24 cellular contexts compared by ENCODE assay signal in genomic region chr1:6530504-6531160, GRCh38. TPM values are rescaled to one million over a fixed set of nuclear protein-coding genes. Genes with fewer than 3 reads are reported as not detected.
A peak's percentile ranks its signal among the peaks of the same experiment; 100 is the strongest.
DNase-seq lines count a peak whose midpoint lies in the region; ATAC-seq, FAIRE-seq and TF ChIP-seq lines count a peak whose summit lies in the region.
"Had no signal": no experiment of that assay in that cellular context is flagged by ENCODE, and none has a peak within 500 bp of the region (broad histone marks: within the 10 kb centered on the region; RNA-seq: fewer than 3 reads in every experiment).

No MANE protein-coding gene starts in this region.

- BruUV-seq in GM12878 (replicated peaks; lab: Mats Ljungman, UMichigan), result no TSS peak

- no peak overlapping the region for H3K4me2 ChIP-seq in GM12878 (ENCODE audit: control insufficient read depth, insufficient read depth)
- H3K4me2 ChIP-seq: A549 had no signal

- H3K79me2 ChIP-seq in GM12878 (ENCODE audit: control insufficient read depth, insufficient read depth, low read length), result no peaks in the 10 kb centered on the region

- H3K36me3 ChIP-seq in GM12878 (ENCODE audit: control insufficient read depth in 2 of 2, insufficient read depth in 2 of 2, low read length in 1 of 2) (peaks cover 29 to 36% of the 10 kb centered on the region in 2 experiments), kidney (ENCODE audit: control insufficient read depth in 1 of 2, insufficient read depth in 2 of 2, low read length in 2 of 2) (peaks cover 34 to 54% of the 10 kb centered on the region in 2 donors), ovary (no peaks in the 10 kb centered on the region)

- H4K20me1 ChIP-seq in GM12878 (ENCODE audit: control insufficient read depth, insufficient read depth), result no peaks in the 10 kb centered on the region

- H2AFZ ChIP-seq in GM12878 (ENCODE audit: control insufficient read depth, low read depth, low read length), result no peak overlapping the region

- intact Hi-C loops in GM12878 (cut with micrococcal nuclease; ENCODE audit: unreplicated experiment), result no loop called here
- intact Hi-C loops in kidney (cut with DNase I), result no loop called here
- intact Hi-C loops in posterior vena cava (cut with DNase I), result no loop called here
- intact Hi-C loops in ovary (cut with DNase I), result no loop called here

- TF ChIP-seq CTCF in GM12878 (IDR thresholded peaks at IDR 0.05 in 2 of 3, conservative IDR thresholded peaks at IDR 0.05 in 1 of 3; ENCODE audit: control insufficient read depth in 2 of 3, extremely low read depth in 1 of 3, insufficient read depth in 1 of 3, low read depth in 3 of 3, low read length in 3 of 3), result no peak
- no peak for TF ChIP-seq CTCF in kidney (IDR thresholded peaks at IDR 0.05; ENCODE audit: borderline replicate concordance, extremely low read depth, insufficient read depth)
- no peak for TF ChIP-seq CTCF in ovary (IDR thresholded peaks at IDR 0.05)

- WGBS in GM12878 (ENCODE audit: insufficient coverage, insufficient replicate concordance, low lambda C conversion rate, missing lambda C conversion rate), result 96% methylated on average over 13 of the region's 13 CpGs
- 93 to 95% (median 93%) methylated on average over 13 of the region's 13 CpGs for WGBS in ovary, 3 donors

- H3K27ac ChIP-seq in GM12878 (ENCODE audit: control insufficient read depth, insufficient read depth) (no peak overlapping the region), kidney (ENCODE audit: low read depth in 2 of 2, low read length in 2 of 2) (no peak overlapping the region), ovary (no peak overlapping the region)
- H3K27ac ChIP-seq: A549 had no signal

- no peak for TF ChIP-seq RAD21 in GM12878 (IDR thresholded peaks at IDR 0.05; ENCODE audit: insufficient read depth, low read depth, low read length)

- SMC1A ChIA-PET in GM12878 (lab: Charles Lee; ENCODE audit: uncharacterized antibody, unreplicated experiment), result interaction anchor here (1.0 kb wide), 1 partner anchor 115 kb away, joined by 3 read pairs; no protein-coding TSS in a partner anchor

- no peaks in the 10 kb centered on the region for H3K27me3 ChIP-seq in GM12878 (replicated peaks in 1 of 2; ENCODE audit: control insufficient read depth in 2 of 2, insufficient read depth in 2 of 2, low read length in 1 of 2)
- H3K27me3 ChIP-seq in ovary, result no peaks in the 10 kb centered on the region

- FAIRE-seq in GM12878 (lab: Jason Lieb, UNC), result no peak
- no peak for FAIRE-seq in kidney (lab: Jason Lieb, UNC)
- FAIRE-seq: A549, GM12892, H54 had no signal

- 0 out of 2 replicates have a peak, but pooled peaks have one; percentile 22 for TF ChIP-seq POLR2A in GM12878 (IDR thresholded peaks at IDR 0.05; ENCODE audit: low read depth, low read length)
- no peak for TF ChIP-seq POLR2A in ovary (IDR thresholded peaks at IDR 0.05)

- no peak for TF ChIP-seq EP300 in GM12878 (IDR thresholded peaks at IDR 0.05; ENCODE audit: borderline replicate concordance in 1 of 2, control insufficient read depth in 1 of 2, low read depth in 2 of 2, low read length in 2 of 2)
- no peak for TF ChIP-seq EP300 in ovary (IDR thresholded peaks at IDR 0.05)

- DNase-seq in AG20443 (ENCODE audit: low spot score) (peak; percentile 3), GM12878 (ENCODE audit: low read depth, low spot score) (no peak), kidney (peak; percentile 26), posterior vena cava (ENCODE audit: low spot score) (peak; percentile 64), NCI-H187 (lab: John Stamatoyannopoulos, UW) (no peak), ovary (no peak), ureter (ENCODE audit: low spot score) (no peak)
- DNase-seq: 8988T; ACHN; C1 segment of cervical spinal cord; Calu3; CD4-positive, alpha-beta memory T cell; COR-L47; DMS53; DMS79 treated with DMSO at 0.1 percent for 48 hours; GF-D8; GOT3; HFFc6 had no signal

- H3K4me1 ChIP-seq in GM12878 (ENCODE audit: control insufficient read depth, insufficient read depth, low read length) (no peaks in the 10 kb centered on the region), kidney (ENCODE audit: control insufficient read depth in 1 of 2, insufficient read depth in 1 of 2, low read depth in 1 of 2, low read length in 2 of 2) (no peaks in the 10 kb centered on the region), ovary (ENCODE audit: insufficient read depth) (peaks cover 2% of the 10 kb centered on the region)
- H3K4me1 ChIP-seq: A549, HAP-1 had no signal

- POLR2A ChIA-PET in GM12878 (lab: Charles Lee), result no interaction called here

- ATAC-seq in GM12878, result no peak
- ATAC-seq: A549 had no signal

- H3K4me3 ChIP-seq in GM12878, result no peak overlapping the region
- H3K4me3 ChIP-seq in kidney (ENCODE audit: low read length in 2 of 2), result no peak overlapping the region
- no peak overlapping the region for H3K4me3 ChIP-seq in ovary
- H3K4me3 ChIP-seq: A549, HAP-1 had no signal

- in situ Hi-C loops in GM12878 (cut with MboI), result no loop called here

- CTCF ChIA-PET in GM12878 (lab: Yijun Ruan, JAX), result no interaction called here

- H3K9ac ChIP-seq in GM12878 (ENCODE audit: control insufficient read depth, insufficient read depth, low read length), result no peak overlapping the region
- no peak overlapping the region for H3K9ac ChIP-seq in kidney (ENCODE audit: low read length in 2 of 2)

- RAD21 ChIA-PET in GM12878 (lab: Charles Lee; ENCODE audit: unreplicated experiment), result no interaction called here

- H3K9me3 ChIP-seq in GM12878 (replicated peaks; ENCODE audit: control insufficient read depth, insufficient read depth, low read length), result no peaks in the 10 kb centered on the region
- H3K9me3 ChIP-seq in kidney (ENCODE audit: control insufficient read depth in 1 of 2, low read length in 2 of 2), result no peaks in the 10 kb centered on the region
- H3K9me3 ChIP-seq in ovary, result no peaks in the 10 kb centered on the region
- H3K9me3 ChIP-seq: A549, HAP-1 had no signal

RNA-seq across cellular contexts. Expression of gene NOL9, which starts 23.7 kb away (rescaled TPM):
- total RNA-seq in GM12878 (2013; cell fraction: nucleolus; rRNA removed), result 125 and 145 TPM in 2 replicates
- total RNA-seq in GM12878 (2014; rRNA removed), result 23.0 and 24.9 TPM in 2 replicates
- 23.5 and 23.6 TPM in 2 replicates for total RNA-seq in GM12878 (2014; rRNA removed; fragmentation: Illumina TruSeq; extraction: Trizol)
- 28.7 and 35.9 TPM in 2 replicates for total RNA-seq in GM12878 (2021)
- polyA plus RNA-seq in GM12878 (2011; ENCODE audit: low read depth), result 5.3 TPM
- 29.7 and 30.9 TPM in 2 replicates for polyA plus RNA-seq in GM12878 (2011; rRNA removed)
- 14.0 and 16.3 TPM in 2 replicates for polyA plus RNA-seq in GM12878 (2011; cell fraction: cytosol; rRNA removed)
- polyA plus RNA-seq in GM12878 (2011; cell fraction: nucleus; rRNA removed), result 24.0 and 27.3 TPM in 2 replicates
- 5.8 and 10.7 TPM in 2 replicates for polyA plus RNA-seq in GM12878 (2012)
- 10.9 and 14.0 TPM in 2 replicates for polyA plus RNA-seq in GM12878 (2014; fragmentation: Illumina TruSeq; extraction: Trizol)
- polyA plus RNA-seq in GM12878 (2014; fragmentation: Nextera tagmentation; extraction: Ambion mirVana), result 1 to 10 TPM; 3.9 to 4.3 TPM
- polyA plus RNA-seq in GM12878 (2014; rRNA removed), result 17.5 and 23.8 TPM in 2 replicates
- 10 to 100 TPM; 22.9 to 24.6 TPM for polyA plus RNA-seq in GM12878 (2016; fragmentation: Nextera tagmentation; extraction: Ambion mirVana)
- 29.7 and 38.8 TPM in 2 replicates for polyA minus RNA-seq in GM12878 (2011; rRNA and poly(A)+ RNA removed)
- 12.1 and 15.4 TPM in 2 replicates for polyA minus RNA-seq in GM12878 (2011; cell fraction: cytosol; rRNA and poly(A)+ RNA removed)
- 19.2 and 33.0 TPM in 2 replicates for polyA minus RNA-seq in GM12878 (2011; cell fraction: nucleus; rRNA and poly(A)+ RNA removed)
- 28.7 TPM for total RNA-seq in kidney
- 4.3 TPM for polyA plus RNA-seq in kidney (ENCODE audit: insufficient read depth, low read depth, low replicate concordance)
- total RNA-seq in posterior vena cava, result 10 to 100 TPM; 21.2 to 23.9 TPM
- 10 to 100 TPM; 12.6 to 38.9 (median 30.0) TPM for total RNA-seq in ovary
- 10 to 100 TPM in 1 of 2 donors, 1 to 10 TPM in 1; 7.2 to 15.5 TPM for polyA plus RNA-seq in ovary
- 41.5 TPM for total RNA-seq in ureter

RNA-seq across cellular contexts. Expression of gene TAS1R1, which starts 24.5 kb away (rescaled TPM):
- not detected in 2 replicates for total RNA-seq in GM12878 (2013; cell fraction: nucleolus; rRNA removed)
- total RNA-seq in GM12878 (2014; rRNA removed) (not detected in 2 replicates), GM12878 (2014; rRNA removed; fragmentation: Illumina TruSeq; extraction: Trizol) (not detected in 2 replicates), GM12878 (2021) (0.11 TPM in 1 of 2 replicates, not detected in the other), kidney (not detected), posterior vena cava (not detected), ovary (under 1 TPM in 5 of 7 donors, not detected in 2; 0.20 to 0.42 (median 0.33) TPM), ureter (not detected)
- polyA plus RNA-seq in GM12878 (2011; ENCODE audit: low read depth), result not detected
- polyA plus RNA-seq in GM12878 (2011; rRNA removed) (not detected in 2 replicates), GM12878 (2014; fragmentation: Illumina TruSeq; extraction: Trizol) (0.03 TPM in 1 of 2 replicates, not detected in the other), GM12878 (2014; fragmentation: Nextera tagmentation; extraction: Ambion mirVana) (under 1 TPM in 1 of 2 experiments, not detected in 1; 0.04 TPM), GM12878 (2014; rRNA removed) (0.06 and 0.10 TPM in 2 replicates), GM12878 (2016; fragmentation: Nextera tagmentation; extraction: Ambion mirVana) (not detected), kidney (ENCODE audit: insufficient read depth, low read depth, low replicate concordance) (not detected), ovary (under 1 TPM in 1 of 2 donors, not detected in 1; 0.74 TPM)
- polyA plus RNA-seq in GM12878 (2011; cell fraction: cytosol; rRNA removed), result 0.03 TPM in 1 of 2 replicates, not detected in the other
- polyA plus RNA-seq in GM12878 (2011; cell fraction: nucleus; rRNA removed), result 0.04 TPM in 1 of 2 replicates, not detected in the other
- 0.14 and 0.38 TPM in 2 replicates for polyA plus RNA-seq in GM12878 (2012)
- polyA minus RNA-seq in GM12878 (2011; rRNA and poly(A)+ RNA removed), result not detected in 2 replicates
- not detected in 2 replicates for polyA minus RNA-seq in GM12878 (2011; cell fraction: cytosol; rRNA and poly(A)+ RNA removed)
- not detected in 2 replicates for polyA minus RNA-seq in GM12878 (2011; cell fraction: nucleus; rRNA and poly(A)+ RNA removed)
- total RNA-seq: Calu3; CD4-positive, alpha-beta memory T cell; Daoy; G401; HFFc6 had no signal
- polyA plus RNA-seq: A549; CD4-positive, alpha-beta memory T cell had no signal

RNA-seq across cellular contexts. Expression of gene PLEKHG5, which starts 39.2 kb away (rescaled TPM):
- 2.0 and 2.4 TPM in 2 replicates for total RNA-seq in GM12878 (2013; cell fraction: nucleolus; rRNA removed)
- total RNA-seq in GM12878 (2014; rRNA removed) (0.33 and 0.51 TPM in 2 replicates), GM12878 (2014; rRNA removed; fragmentation: Illumina TruSeq; extraction: Trizol) (0.18 TPM in 2 replicates), GM12878 (2021) (0.69 and 1.1 TPM in 2 replicates), kidney (14.0 TPM), posterior vena cava (10 to 100 TPM in 1 of 2 donors, 1 to 10 TPM in 1; 8.9 to 13.0 TPM), ovary (10 to 100 TPM in 3 of 7 donors, 1 to 10 TPM in 4; 6.2 to 13.1 (median 9.4) TPM), ureter (17.7 TPM)
- polyA plus RNA-seq in GM12878 (2011; ENCODE audit: low read depth), result 0.13 TPM
- polyA plus RNA-seq in GM12878 (2011; rRNA removed) (0.19 and 0.48 TPM in 2 replicates), GM12878 (2014; fragmentation: Illumina TruSeq; extraction: Trizol) (0.13 TPM in 1 of 2 replicates, not detected in the other), GM12878 (2014; fragmentation: Nextera tagmentation; extraction: Ambion mirVana) (under 1 TPM in 1 of 2 experiments, not detected in 1; 0.04 TPM), GM12878 (2014; rRNA removed) (0.69 and 0.79 TPM in 2 replicates), GM12878 (2016; fragmentation: Nextera tagmentation; extraction: Ambion mirVana) (under 1 TPM; 0.12 to 0.13 TPM), kidney (ENCODE audit: insufficient read depth, low read depth, low replicate concordance) (4.4 TPM), ovary (10 to 100 TPM in 1 of 2 donors, 1 to 10 TPM in 1; 2.0 to 10.2 TPM)
- 0.49 and 0.82 TPM in 2 replicates for polyA plus RNA-seq in GM12878 (2011; cell fraction: cytosol; rRNA removed)
- polyA plus RNA-seq in GM12878 (2011; cell fraction: nucleus; rRNA removed), result 3.7 and 5.2 TPM in 2 replicates
- 0.29 and 0.49 TPM in 2 replicates for polyA plus RNA-seq in GM12878 (2012)
- 0.46 and 0.59 TPM in 2 replicates for polyA minus RNA-seq in GM12878 (2011; rRNA and poly(A)+ RNA removed)
- polyA minus RNA-seq in GM12878 (2011; cell fraction: cytosol; rRNA and poly(A)+ RNA removed), result 0.52 and 0.53 TPM in 2 replicates
- polyA minus RNA-seq in GM12878 (2011; cell fraction: nucleus; rRNA and poly(A)+ RNA removed), result 0.73 and 1.2 TPM in 2 replicates

RNA-seq across cellular contexts. Expression of gene ZBTB48, which starts 49.2 kb away (rescaled TPM):
- total RNA-seq in GM12878 (2013; cell fraction: nucleolus; rRNA removed), result 40.4 and 45.4 TPM in 2 replicates
- 13.6 and 16.3 TPM in 2 replicates for total RNA-seq in GM12878 (2014; rRNA removed)
- total RNA-seq in GM12878 (2014; rRNA removed; fragmentation: Illumina TruSeq; extraction: Trizol), result 14.5 and 18.8 TPM in 2 replicates
- total RNA-seq in GM12878 (2021), result 23.6 and 27.8 TPM in 2 replicates
- polyA plus RNA-seq in GM12878 (2011; ENCODE audit: low read depth), result 8.7 TPM
- polyA plus RNA-seq in GM12878 (2011; rRNA removed), result 10.8 and 17.2 TPM in 2 replicates
- polyA plus RNA-seq in GM12878 (2011; cell fraction: cytosol; rRNA removed), result 19.4 and 33.6 TPM in 2 replicates
- 68.9 and 75.7 TPM in 2 replicates for polyA plus RNA-seq in GM12878 (2011; cell fraction: nucleus; rRNA removed)
- polyA plus RNA-seq in GM12878 (2012), result 21.0 and 24.5 TPM in 2 replicates
- 7.6 and 9.9 TPM in 2 replicates for polyA plus RNA-seq in GM12878 (2014; fragmentation: Illumina TruSeq; extraction: Trizol)
- polyA plus RNA-seq in GM12878 (2014; fragmentation: Nextera tagmentation; extraction: Ambion mirVana), result 1 to 10 TPM in 1 of 2 experiments, under 1 TPM in 1; 1.00 to 3.3 TPM
- 25.3 and 26.3 TPM in 2 replicates for polyA plus RNA-seq in GM12878 (2014; rRNA removed)
- 10 to 100 TPM; 16.3 to 18.7 TPM for polyA plus RNA-seq in GM12878 (2016; fragmentation: Nextera tagmentation; extraction: Ambion mirVana)
- 11.6 and 23.8 TPM in 2 replicates for polyA minus RNA-seq in GM12878 (2011; rRNA and poly(A)+ RNA removed)
- 8.4 and 10.8 TPM in 2 replicates for polyA minus RNA-seq in GM12878 (2011; cell fraction: cytosol; rRNA and poly(A)+ RNA removed)
- polyA minus RNA-seq in GM12878 (2011; cell fraction: nucleus; rRNA and poly(A)+ RNA removed), result 20.1 and 31.1 TPM in 2 replicates
- 45.5 TPM for total RNA-seq in kidney
- polyA plus RNA-seq in kidney (ENCODE audit: insufficient read depth, low read depth, low replicate concordance), result 27.1 TPM
- 10 to 100 TPM; 18.6 to 19.5 TPM for total RNA-seq in posterior vena cava
- total RNA-seq in ovary, result 10 to 100 TPM; 20.4 to 42.5 (median 33.7) TPM
- polyA plus RNA-seq in ovary, result 10 to 100 TPM in 1 of 2 donors, 1 to 10 TPM in 1; 8.0 to 37.7 TPM
- total RNA-seq in ureter, result 50.4 TPM

Comparison
In these comparisons a context has a peak if more than half of its experiments do, and no peak if none do; other contexts are left out.
1. DNase-seq: peak in AG20443 (single experiment), kidney (single experiment) and posterior vena cava (single experiment); none in GM12878 (single experiment), NCI-H187 (0 of 2), ovary (0 of 5) and ureter (single experiment).